11 cellular contexts compared by ENCODE assay signal in genomic region chr14:57408634-57409033, GRCh38.
"Had no signal": no experiment of that assay in that cellular context is flagged by ENCODE, and none has a peak within 500 bp of the region (broad histone marks: within the 10 kb centered on the region; RNA-seq: fewer than 3 reads in every experiment).

No MANE protein-coding gene starts in this region.

- H3K4me2 ChIP-seq: GM23338 had no signal

- H3K27ac ChIP-seq: GM23248 had no signal

- H3K9ac ChIP-seq: GM23248 had no signal

- ATAC-seq: GM23338, HCT116 had no signal

- DNase-seq: GM23248, GOT3, H7, H9, HCEC 1CT, HFFc6 had no signal

- FAIRE-seq: H1, H54 had no signal

- H3K4me1 ChIP-seq: HAP-1 had no signal

- H3K9me3 ChIP-seq: HAP-1 had no signal

- H3K4me3 ChIP-seq: GM23248, GM23338, HAP-1 had no signal

- H2AFZ ChIP-seq: GM23248, GM23338 had no signal
